ENCODE assay signal across 17 cellular contexts in the genomic region with DNA sequence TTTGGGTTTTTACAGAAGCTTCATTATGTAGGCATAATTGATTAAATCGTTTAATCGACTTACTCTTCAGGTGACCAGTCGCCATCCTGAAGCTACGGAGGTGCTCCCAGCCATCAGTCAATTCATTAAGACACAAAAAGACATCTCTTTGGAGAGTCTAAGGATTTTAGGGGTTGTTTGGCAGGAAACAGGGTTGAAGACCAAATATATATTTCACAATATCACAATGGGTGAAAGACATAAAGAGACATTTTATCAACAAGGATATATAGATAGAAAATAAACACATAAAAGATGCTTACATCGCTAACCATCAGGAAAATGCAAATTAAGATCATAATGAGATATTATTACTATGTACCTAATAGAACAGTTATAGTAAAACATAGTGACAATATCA.
DNase-seq lines count a peak whose midpoint lies in the region; ATAC-seq, FAIRE-seq and TF ChIP-seq lines count a peak whose summit lies in the region.
"Had no signal": no experiment of that assay in that cellular context is flagged by ENCODE, and none has a peak within 500 bp of the region (broad histone marks: within the 10 kb centered on the region; RNA-seq: fewer than 3 reads in every experiment).

No MANE protein-coding gene starts in this region.

- peak overlapping the region; percentile 31 for H3K9ac ChIP-seq in PC-3 (ENCODE audit: low read length)
- H3K9ac ChIP-seq: BLaER1 had no signal

- H3K4me1 ChIP-seq in A549 = peaks cover 11% of the 10 kb centered on the region
- peaks cover 45% of the 10 kb centered on the region for H3K4me1 ChIP-seq in PC-3 (ENCODE audit: insufficient read depth, low read length)
- peaks cover 14% of the 10 kb centered on the region for H3K4me1 ChIP-seq in foreskin keratinocyte
- no peaks in the 10 kb centered on the region for H3K4me1 ChIP-seq in aorta (ENCODE audit: control insufficient read depth in 1 of 2, insufficient read depth in 2 of 2, low read length in 2 of 2)
- H3K4me1 ChIP-seq: BLaER1 had no signal

- H3F3A ChIP-seq in PC-3 (ENCODE audit: low read length, unreplicated experiment) = no peaks in the 10 kb centered on the region

- H3K27ac ChIP-seq in A549 (0 out of 6 replicates have a peak overlapping the region, but pooled peaks of 1 of the 2 experiments have one; percentile 13), PC-3 (ENCODE audit: low read length) (peak overlapping the region; percentile 64), foreskin keratinocyte (peak overlapping the region; percentile 16), aorta (ENCODE audit: low read depth in 1 of 2, low read length in 2 of 2) (no peak overlapping the region)
- H3K27ac ChIP-seq: BLaER1 had no signal

- WGBS in A549 (ENCODE audit: missing lambda C conversion rate) = 46% methylated on average over 5 of the region's 5 CpGs
- WGBS in aorta, 2 donors = 84 to 88% methylated on average over 5 of the region's 5 CpGs

- BruUV-seq in Calu3 (replicated peaks; lab: Mats Ljungman, UMichigan) (no TSS peak), PC-3 (replicated peaks; lab: Mats Ljungman, UMichigan) (TSS peak; percentile 90)

- no peaks in the 10 kb centered on the region for H3K27me3 Mint-ChIP-seq in Calu3 (ENCODE audit: unreplicated experiment)

- no peaks in the 10 kb centered on the region for H3K36me3 ChIP-seq in PC-3 (ENCODE audit: low read depth, low read length)
- H3K36me3 ChIP-seq in aorta (ENCODE audit: control insufficient read depth in 1 of 2, insufficient read depth in 2 of 2, low read length in 1 of 2) = no peaks in the 10 kb centered on the region
- H3K36me3 ChIP-seq: BLaER1 had no signal

- no peak for DNase-seq in A549 (ENCODE audit: low read depth in 1 of 2, low spot score in 1 of 2)
- DNase-seq in Calu3 = no peak
- DNase-seq in PC-3 = no peak
- DNase-seq in foreskin keratinocyte = no peak
- DNase-seq in aorta = no peak
- no peak for DNase-seq in NCI-H187 (lab: John Stamatoyannopoulos, UW)
- no peak for DNase-seq in middle frontal gyrus (ENCODE audit: extremely low spot score, low spot score)
- DNase-seq: CD8-positive, alpha-beta memory T cell; DMS 273 treated with DMSO at 0.1 percent for 48 hours; DMS79; H7 had no signal

- H2AFZ ChIP-seq in PC-3 (ENCODE audit: low read length) = peak overlapping the region; percentile 46
- H2AFZ ChIP-seq: GM23338 had no signal

- no peak for ATAC-seq in A549
- no peak for ATAC-seq in PC-3
- no peak for ATAC-seq in foreskin keratinocyte
- ATAC-seq in aorta (ENCODE audit: low FRiP score) = no peak
- no peak for ATAC-seq in GM18909 (IDR thresholded peaks at IDR 0.05; ENCODE audit: poor library complexity, unreplicated experiment)
- ATAC-seq: GM12878, GM23338 had no signal

- no peaks in the 10 kb centered on the region for H3K27me3 ChIP-seq in PC-3 (ENCODE audit: low read length)
- no peaks in the 10 kb centered on the region for H3K27me3 ChIP-seq in foreskin keratinocyte
- no peaks in the 10 kb centered on the region for H3K27me3 ChIP-seq in aorta (ENCODE audit: control insufficient read depth in 1 of 2, insufficient read depth in 2 of 2, low read length in 1 of 2)
- H3K27me3 ChIP-seq: BLaER1 had no signal

- no peak overlapping the region for H3K4me3 Mint-ChIP-seq in Calu3 (ENCODE audit: low read depth, unreplicated experiment)
- H3K4me3 Mint-ChIP-seq: CD8-positive, alpha-beta memory T cell; GM23338 had no signal

- no peaks in the 10 kb centered on the region for H3K79me2 ChIP-seq in PC-3 (ENCODE audit: low read length)

- TF ChIP-seq POLR2A in A549 (IDR thresholded peaks at IDR 0.05; ENCODE audit: low read length) = no peak

- H3K4me3 ChIP-seq in A549 (no peak overlapping the region), PC-3 (ENCODE audit: low read length) (no peak overlapping the region), aorta (ENCODE audit: low read length in 2 of 2) (no peak overlapping the region)
- H3K4me3 ChIP-seq: BLaER1, GM12878, GM23338 had no signal

- intact Hi-C loops in Calu3 (cut with micrococcal nuclease; ENCODE audit: unreplicated experiment) = no loop called here
- intact Hi-C loops in PC-3 (cut with micrococcal nuclease) = loop anchor here (5.0 kb wide), 1 partner anchor 411 kb away; no protein-coding TSS in a partner anchor
- intact Hi-C loops in aorta (cut with DNase I) = loop anchor here (5.0 to 10.0 kb wide), 3 partner anchors 206 to 693 kb away; no protein-coding TSS in a partner anchor

- no peaks in the 10 kb centered on the region for H3K9me2 ChIP-seq in PC-3 (replicated peaks; ENCODE audit: low read length)

- no peaks in the 10 kb centered on the region for H3K36me3 Mint-ChIP-seq in Calu3 (ENCODE audit: insufficient read depth, unreplicated experiment)
- H3K36me3 Mint-ChIP-seq: CD8-positive, alpha-beta memory T cell had no signal

- no peaks in the 10 kb centered on the region for H4K20me1 ChIP-seq in PC-3 (ENCODE audit: low read length)
- H4K20me1 ChIP-seq: BLaER1 had no signal

- no peak for TF ChIP-seq RAD21 in A549 (conservative IDR thresholded peaks at IDR 0.05 in 1 of 2, IDR thresholded peaks at IDR 0.05 in 1 of 2)

- no peak for TF ChIP-seq EP300 in A549 (IDR thresholded peaks at IDR 0.05)

- POLR2A ChIA-PET in A549 (lab: Yijun Ruan, JAX) = no interaction called here
- POLR2A ChIA-PET in PC-3 (lab: Charles Lee; ENCODE audit: unreplicated experiment) = interaction anchor here (0.6 kb wide), 1 partner anchor 86 kb away, joined by 3 read pairs; no protein-coding TSS in a partner anchor

- no peak for FAIRE-seq in A549 (lab: Jason Lieb, UNC)
- FAIRE-seq: A204.1, GM12878, GM18507 had no signal

- H3K9me3 ChIP-seq in A549 = no peaks in the 10 kb centered on the region
- H3K9me3 ChIP-seq in PC-3 (ENCODE audit: low read length) = no peaks in the 10 kb centered on the region
- H3K9me3 ChIP-seq in aorta (ENCODE audit: control insufficient read depth, low read length) = no peaks in the 10 kb centered on the region
- H3K9me3 ChIP-seq: BLaER1 had no signal

- peaks cover 37% of the 10 kb centered on the region for H3K4me1 Mint-ChIP-seq in Calu3 (ENCODE audit: low read depth, unreplicated experiment)
- H3K4me1 Mint-ChIP-seq: GM23338 had no signal

- peak overlapping the region; percentile 56 for H3K27ac Mint-ChIP-seq in Calu3 (ENCODE audit: unreplicated experiment)
- H3K27ac Mint-ChIP-seq: CD8-positive, alpha-beta memory T cell; GM23338 had no signal

- CTCF ChIA-PET in A549 (lab: Yijun Ruan, JAX) = interaction anchor here (0.6 to 12.8 kb wide), 2 partner anchors 16 to 1166 kb away, joined by 3 to 179 read pairs; no protein-coding TSS in a partner anchor
- CTCF ChIA-PET in Calu3 (lab: Charles Lee) = no interaction called here
- CTCF ChIA-PET in PC-3 (lab: Charles Lee) = interaction anchor here (0.6 kb wide), 1 partner anchor 37 kb away, joined by 3 read pairs; no protein-coding TSS in a partner anchor

- no peaks in the 10 kb centered on the region for H3K9me3 Mint-ChIP-seq in Calu3 (ENCODE audit: low read depth, unreplicated experiment)
- H3K9me3 Mint-ChIP-seq: CD8-positive, alpha-beta memory T cell; GM23338 had no signal

- peak overlapping the region; percentile 34 for H3K4me2 ChIP-seq in A549
- H3K4me2 ChIP-seq in PC-3 (ENCODE audit: low read length) = peak overlapping the region; percentile 36
- H3K4me2 ChIP-seq: BLaER1, GM23338 had no signal

- TF ChIP-seq CTCF in A549 (IDR thresholded peaks at IDR 0.05) (no peak), Calu3 (IDR thresholded peaks at IDR 0.05; ENCODE audit: unreplicated experiment) (no peak), PC-3 (conservative IDR thresholded peaks at IDR 0.05; ENCODE audit: low read depth, low read length) (no peak), foreskin keratinocyte (conservative IDR thresholded peaks at IDR 0.05) (no peak)

TF ChIP-seq in A549, 52 proteins besides CTCF, POLR2A, EP300 and RAD21:
- no peak for TF ChIP-seq ELK1 (IDR thresholded peaks at IDR 0.05; ENCODE audit: low read depth, low read length)
- no peak for TF ChIP-seq ZFP36 (IDR thresholded peaks at IDR 0.05; ENCODE audit: borderline replicate concordance, partially characterized antibody)
- no peak for TF ChIP-seq HOXB13 (CRISPR knock-in tag; IDR thresholded peaks at IDR 0.05; ENCODE audit: low read depth)
- TF ChIP-seq BHLHE40 (IDR thresholded peaks at IDR 0.05; ENCODE audit: low read depth, low read length) = no peak
- TF ChIP-seq FOSB (CRISPR knock-in tag; IDR thresholded peaks at IDR 0.05) = no peak
- TF ChIP-seq, protein P1, sequence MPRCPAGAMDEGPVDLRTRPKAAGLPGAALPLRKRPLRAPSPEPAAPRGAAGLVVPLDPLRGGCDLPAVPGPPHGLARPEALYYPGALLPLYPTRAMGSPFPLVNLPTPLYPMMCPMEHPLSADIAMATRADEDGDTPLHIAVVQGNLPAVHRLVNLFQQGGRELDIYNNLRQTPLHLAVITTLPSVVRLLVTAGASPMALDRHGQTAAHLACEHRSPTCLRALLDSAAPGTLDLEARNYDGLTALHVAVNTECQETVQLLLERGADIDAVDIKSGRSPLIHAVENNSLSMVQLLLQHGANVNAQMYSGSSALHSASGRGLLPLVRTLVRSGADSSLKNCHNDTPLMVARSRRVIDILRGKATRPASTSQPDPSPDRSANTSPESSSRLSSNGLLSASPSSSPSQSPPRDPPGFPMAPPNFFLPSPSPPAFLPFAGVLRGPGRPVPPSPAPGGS (IDR thresholded peaks at IDR 0.05) = no peak
- TF ChIP-seq CBX8 (IDR thresholded peaks at IDR 0.05) = no peak

Comparison
In these comparisons a context has a peak if more than half of its experiments do, and no peak if none do; other contexts are left out.
1. H3K27ac ChIP-seq: peak in PC-3 (single experiment) and foreskin keratinocyte (single experiment); none in aorta (0 of 2).